In the genomic region with DNA sequence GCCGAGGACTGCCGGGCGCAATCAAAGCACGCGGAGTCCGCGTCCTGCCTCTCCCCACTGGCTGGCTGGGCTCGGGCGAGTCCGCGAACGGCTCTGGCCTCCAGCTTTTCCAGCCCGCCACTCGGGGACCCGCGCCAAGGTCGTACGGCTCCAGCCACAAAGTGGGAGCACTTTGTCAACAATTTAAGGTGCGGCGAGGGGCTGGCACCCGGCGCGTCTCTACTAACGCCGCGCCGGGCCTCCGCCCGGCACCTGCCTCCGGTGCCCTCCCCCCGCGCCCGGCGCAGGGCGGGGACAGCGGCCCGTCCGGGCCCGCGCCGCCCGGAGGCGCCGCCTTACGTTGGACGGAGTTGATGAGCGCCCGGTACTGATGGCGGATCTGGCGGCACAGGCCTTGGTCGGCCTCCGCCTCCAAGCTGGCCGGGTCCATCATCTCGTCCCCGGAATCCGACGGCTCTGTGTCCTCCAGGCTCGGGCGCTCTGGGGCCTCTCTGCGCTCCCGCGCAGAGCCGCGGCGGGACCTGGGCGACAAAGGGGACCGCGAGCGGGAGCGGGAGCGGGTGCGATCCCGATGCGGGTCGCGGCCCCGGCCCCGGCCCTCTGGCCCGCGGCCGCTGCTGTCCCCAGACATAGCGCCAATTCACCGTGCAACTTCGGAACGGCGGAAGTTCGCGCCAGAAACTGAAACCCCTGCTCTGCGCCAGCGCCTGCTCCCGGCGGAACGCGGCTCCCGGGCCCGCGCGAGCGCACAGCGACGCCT, we compare ENCODE assay signal across 1 cellular context.
TF ChIP-seq lines count a peak whose summit lies in the region.

TSS of gene NSMCE4A (minus strand) at position 683 of the 760 bp plus-strand sequence. CDS start at position 631, 52 bp downstream.

TF ChIP-seq in HepG2, 621 proteins besides CTCF, POLR2A, EP300 and RAD21 (continued from another document and continues in another):
- TF ChIP-seq, protein P1, sequence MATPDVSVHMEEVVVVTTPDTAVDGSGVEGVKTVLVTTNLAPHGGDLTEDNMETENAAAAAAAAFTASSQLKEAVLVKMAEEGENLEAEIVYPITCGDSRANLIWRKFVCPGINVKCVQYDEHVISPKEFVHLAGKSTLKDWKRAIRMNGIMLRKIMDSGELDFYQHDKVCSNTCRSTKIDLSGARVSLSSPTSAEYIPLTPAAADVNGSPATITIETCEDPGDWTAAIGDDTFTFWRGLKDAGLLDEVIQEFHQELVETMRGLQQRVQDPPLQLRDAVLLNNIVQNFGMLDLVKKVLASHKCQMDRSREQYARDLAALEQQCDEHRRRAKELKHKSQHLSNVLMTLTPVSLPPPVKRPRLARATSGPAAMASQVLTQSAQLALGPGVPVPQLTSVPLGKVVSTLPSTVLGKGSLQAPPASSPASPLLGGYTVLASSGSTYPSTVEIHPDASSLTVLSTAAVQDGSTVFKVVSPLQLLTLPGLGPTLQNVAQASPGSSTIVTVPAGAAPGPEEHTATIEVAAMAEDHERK (CRISPR knock-in tag; IDR thresholded peaks at IDR 0.05; ENCODE audit: low read depth) = no peak
- TF ChIP-seq ETV5 (CRISPR knock-in tag; IDR thresholded peaks at IDR 0.05; ENCODE audit: borderline replicate concordance) (peak; percentile 8; the same call in 1 of the 2 replicates), ZNF263 (CRISPR knock-in tag; IDR thresholded peaks at IDR 0.05) (peak; percentile 87), ZNF333 (CRISPR knock-in tag; IDR thresholded peaks at IDR 0.05; ENCODE audit: borderline replicate concordance) (no peak), NFE2 (CRISPR knock-in tag; IDR thresholded peaks at IDR 0.05) (no peak), MAZ (IDR thresholded peaks at IDR 0.05; ENCODE audit: borderline replicate concordance, low read depth, low read length) (no peak), MAZ (CRISPR knock-in tag; IDR thresholded peaks at IDR 0.05; ENCODE audit: low read depth) (peak; percentile 41), JUNB (CRISPR knock-in tag; IDR thresholded peaks at IDR 0.05; ENCODE audit: borderline replicate concordance) (no peak), HNF4G (IDR thresholded peaks at IDR 0.05; ENCODE audit: borderline replicate concordance, low read depth, low read length) (0 out of 2 replicates have a peak, but pooled peaks have one; percentile 10), HNF4G (CRISPR knock-in tag; IDR thresholded peaks at IDR 0.05; ENCODE audit: borderline replicate concordance, low read depth) (no peak), THAP8 (CRISPR knock-in tag; IDR thresholded peaks at IDR 0.05; ENCODE audit: borderline replicate concordance) (no peak), ZBTB44 (CRISPR knock-in tag; IDR thresholded peaks at IDR 0.05) (no peak), NR2F1 (CRISPR knock-in tag; IDR thresholded peaks at IDR 0.05) (no peak), HNF4A (CRISPR knock-in tag; IDR thresholded peaks at IDR 0.05) (no peak), FOSL1 (CRISPR knock-in tag; IDR thresholded peaks at IDR 0.05; ENCODE audit: borderline replicate concordance) (0 out of 2 replicates have a peak, but pooled peaks have one; percentile 34), LBX2 (CRISPR knock-in tag; IDR thresholded peaks at IDR 0.05; ENCODE audit: borderline replicate concordance) (no peak), ZNF24 (IDR thresholded peaks at IDR 0.05) (no peak), ZNF30 (CRISPR knock-in tag; IDR thresholded peaks at IDR 0.05) (no peak), SPEN (CRISPR knock-in tag; IDR thresholded peaks at IDR 0.05; ENCODE audit: low read depth) (peak; percentile 72; the same call in 1 of the 2 replicates), RFX5 (IDR thresholded peaks at IDR 0.05; ENCODE audit: low read depth, low read length) (no peak), DMAP1 (CRISPR knock-in tag; IDR thresholded peaks at IDR 0.05) (peak; percentile 34; the same call in 1 of the 2 replicates), MLLT10 (CRISPR knock-in tag; IDR thresholded peaks at IDR 0.05) (no peak), FOXC1 (CRISPR knock-in tag; IDR thresholded peaks at IDR 0.05; ENCODE audit: borderline replicate concordance) (no peak), NR2C2 (CRISPR knock-in tag; IDR thresholded peaks at IDR 0.05; ENCODE audit: borderline replicate concordance) (no peak; the same call in 1 of the 2 replicates), POGZ (CRISPR knock-in tag; IDR thresholded peaks at IDR 0.05) (peak; percentile 86), PCBP1 (IDR thresholded peaks at IDR 0.05; ENCODE audit: borderline replicate concordance, low read depth, low read length) (no peak), ZNF33A (CRISPR knock-in tag; IDR thresholded peaks at IDR 0.05; ENCODE audit: borderline replicate concordance) (no peak), ZNF136 (CRISPR knock-in tag; IDR thresholded peaks at IDR 0.05; ENCODE audit: low read depth) (no peak), STAG1 (CRISPR knock-in tag; IDR thresholded peaks at IDR 0.05) (peak; percentile 51), THYN1 (CRISPR knock-in tag; IDR thresholded peaks at IDR 0.05; ENCODE audit: borderline replicate concordance, low read depth) (0 out of 2 replicates have a peak, but pooled peaks have one; percentile 78), ZNF234 (CRISPR knock-in tag; conservative IDR thresholded peaks at IDR 0.05) (no peak), ZNF225 (CRISPR knock-in tag; IDR thresholded peaks at IDR 0.05) (no peak), ZNF282 (IDR thresholded peaks at IDR 0.05; ENCODE audit: partially characterized antibody) (no peak), KLF13 (CRISPR knock-in tag; IDR thresholded peaks at IDR 0.05) (no peak), MAF1 (CRISPR knock-in tag; IDR thresholded peaks at IDR 0.05; ENCODE audit: borderline replicate concordance) (peak; percentile 57; the same call in 1 of the 2 replicates), RXRB (CRISPR knock-in tag; IDR thresholded peaks at IDR 0.05; ENCODE audit: borderline replicate concordance) (no peak), ZNF674 (CRISPR knock-in tag; IDR thresholded peaks at IDR 0.05; ENCODE audit: low read depth) (no peak), NFIC (IDR thresholded peaks at IDR 0.05; ENCODE audit: low read length) (no peak), ZNF350 (CRISPR knock-in tag; IDR thresholded peaks at IDR 0.05; ENCODE audit: borderline replicate concordance, low read depth) (0 out of 2 replicates have a peak, but pooled peaks have one; percentile 36), ZFP1 (CRISPR knock-in tag; IDR thresholded peaks at IDR 0.05) (0 out of 2 replicates have a peak, but pooled peaks have one; percentile 27), SIX4 (CRISPR knock-in tag; IDR thresholded peaks at IDR 0.05) (no peak; the same call in 1 of the 2 replicates), ZNF562 (CRISPR knock-in tag; IDR thresholded peaks at IDR 0.05; ENCODE audit: borderline replicate concordance) (no peak)
- TF ChIP-seq, protein P2, sequence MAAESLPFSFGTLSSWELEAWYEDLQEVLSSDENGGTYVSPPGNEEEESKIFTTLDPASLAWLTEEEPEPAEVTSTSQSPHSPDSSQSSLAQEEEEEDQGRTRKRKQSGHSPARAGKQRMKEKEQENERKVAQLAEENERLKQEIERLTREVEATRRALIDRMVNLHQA (CRISPR knock-in tag; IDR thresholded peaks at IDR 0.05) = no peak
- TF ChIP-seq, protein P3, sequence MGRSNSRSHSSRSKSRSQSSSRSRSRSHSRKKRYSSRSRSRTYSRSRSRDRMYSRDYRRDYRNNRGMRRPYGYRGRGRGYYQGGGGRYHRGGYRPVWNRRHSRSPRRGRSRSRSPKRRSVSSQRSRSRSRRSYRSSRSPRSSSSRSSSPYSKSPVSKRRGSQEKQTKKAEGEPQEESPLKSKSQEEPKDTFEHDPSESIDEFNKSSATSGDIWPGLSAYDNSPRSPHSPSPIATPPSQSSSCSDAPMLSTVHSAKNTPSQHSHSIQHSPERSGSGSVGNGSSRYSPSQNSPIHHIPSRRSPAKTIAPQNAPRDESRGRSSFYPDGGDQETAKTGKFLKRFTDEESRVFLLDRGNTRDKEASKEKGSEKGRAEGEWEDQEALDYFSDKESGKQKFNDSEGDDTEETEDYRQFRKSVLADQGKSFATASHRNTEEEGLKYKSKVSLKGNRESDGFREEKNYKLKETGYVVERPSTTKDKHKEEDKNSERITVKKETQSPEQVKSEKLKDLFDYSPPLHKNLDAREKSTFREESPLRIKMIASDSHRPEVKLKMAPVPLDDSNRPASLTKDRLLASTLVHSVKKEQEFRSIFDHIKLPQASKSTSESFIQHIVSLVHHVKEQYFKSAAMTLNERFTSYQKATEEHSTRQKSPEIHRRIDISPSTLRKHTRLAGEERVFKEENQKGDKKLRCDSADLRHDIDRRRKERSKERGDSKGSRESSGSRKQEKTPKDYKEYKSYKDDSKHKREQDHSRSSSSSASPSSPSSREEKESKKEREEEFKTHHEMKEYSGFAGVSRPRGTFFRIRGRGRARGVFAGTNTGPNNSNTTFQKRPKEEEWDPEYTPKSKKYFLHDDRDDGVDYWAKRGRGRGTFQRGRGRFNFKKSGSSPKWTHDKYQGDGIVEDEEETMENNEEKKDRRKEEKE (IDR thresholded peaks at IDR 0.05) = no peak
- TF ChIP-seq, protein P4, sequence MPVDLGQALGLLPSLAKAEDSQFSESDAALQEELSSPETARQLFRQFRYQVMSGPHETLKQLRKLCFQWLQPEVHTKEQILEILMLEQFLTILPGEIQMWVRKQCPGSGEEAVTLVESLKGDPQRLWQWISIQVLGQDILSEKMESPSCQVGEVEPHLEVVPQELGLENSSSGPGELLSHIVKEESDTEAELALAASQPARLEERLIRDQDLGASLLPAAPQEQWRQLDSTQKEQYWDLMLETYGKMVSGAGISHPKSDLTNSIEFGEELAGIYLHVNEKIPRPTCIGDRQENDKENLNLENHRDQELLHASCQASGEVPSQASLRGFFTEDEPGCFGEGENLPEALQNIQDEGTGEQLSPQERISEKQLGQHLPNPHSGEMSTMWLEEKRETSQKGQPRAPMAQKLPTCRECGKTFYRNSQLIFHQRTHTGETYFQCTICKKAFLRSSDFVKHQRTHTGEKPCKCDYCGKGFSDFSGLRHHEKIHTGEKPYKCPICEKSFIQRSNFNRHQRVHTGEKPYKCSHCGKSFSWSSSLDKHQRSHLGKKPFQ (CRISPR knock-in tag; IDR thresholded peaks at IDR 0.05; ENCODE audit: insufficient replicate concordance) = peak; percentile 43
- TF ChIP-seq, protein P5, sequence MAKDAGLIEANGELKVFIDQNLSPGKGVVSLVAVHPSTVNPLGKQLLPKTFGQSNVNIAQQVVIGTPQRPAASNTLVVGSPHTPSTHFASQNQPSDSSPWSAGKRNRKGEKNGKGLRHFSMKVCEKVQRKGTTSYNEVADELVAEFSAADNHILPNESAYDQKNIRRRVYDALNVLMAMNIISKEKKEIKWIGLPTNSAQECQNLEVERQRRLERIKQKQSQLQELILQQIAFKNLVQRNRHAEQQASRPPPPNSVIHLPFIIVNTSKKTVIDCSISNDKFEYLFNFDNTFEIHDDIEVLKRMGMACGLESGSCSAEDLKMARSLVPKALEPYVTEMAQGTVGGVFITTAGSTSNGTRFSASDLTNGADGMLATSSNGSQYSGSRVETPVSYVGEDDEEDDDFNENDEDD (CRISPR knock-in tag; IDR thresholded peaks at IDR 0.05; ENCODE audit: borderline replicate concordance) = peak; percentile 83
- TF ChIP-seq, protein P6, sequence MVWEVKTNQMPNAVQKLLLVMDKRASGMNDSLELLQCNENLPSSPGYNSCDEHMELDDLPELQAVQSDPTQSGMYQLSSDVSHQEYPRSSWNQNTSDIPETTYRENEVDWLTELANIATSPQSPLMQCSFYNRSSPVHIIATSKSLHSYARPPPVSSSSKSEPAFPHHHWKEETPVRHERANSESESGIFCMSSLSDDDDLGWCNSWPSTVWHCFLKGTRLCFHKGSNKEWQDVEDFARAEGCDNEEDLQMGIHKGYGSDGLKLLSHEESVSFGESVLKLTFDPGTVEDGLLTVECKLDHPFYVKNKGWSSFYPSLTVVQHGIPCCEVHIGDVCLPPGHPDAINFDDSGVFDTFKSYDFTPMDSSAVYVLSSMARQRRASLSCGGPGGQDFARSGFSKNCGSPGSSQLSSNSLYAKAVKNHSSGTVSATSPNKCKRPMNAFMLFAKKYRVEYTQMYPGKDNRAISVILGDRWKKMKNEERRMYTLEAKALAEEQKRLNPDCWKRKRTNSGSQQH (CRISPR knock-in tag; IDR thresholded peaks at IDR 0.05; ENCODE audit: low read depth) = peak; percentile 78; the same call in 1 of the 2 replicates
- TF ChIP-seq, protein P7, sequence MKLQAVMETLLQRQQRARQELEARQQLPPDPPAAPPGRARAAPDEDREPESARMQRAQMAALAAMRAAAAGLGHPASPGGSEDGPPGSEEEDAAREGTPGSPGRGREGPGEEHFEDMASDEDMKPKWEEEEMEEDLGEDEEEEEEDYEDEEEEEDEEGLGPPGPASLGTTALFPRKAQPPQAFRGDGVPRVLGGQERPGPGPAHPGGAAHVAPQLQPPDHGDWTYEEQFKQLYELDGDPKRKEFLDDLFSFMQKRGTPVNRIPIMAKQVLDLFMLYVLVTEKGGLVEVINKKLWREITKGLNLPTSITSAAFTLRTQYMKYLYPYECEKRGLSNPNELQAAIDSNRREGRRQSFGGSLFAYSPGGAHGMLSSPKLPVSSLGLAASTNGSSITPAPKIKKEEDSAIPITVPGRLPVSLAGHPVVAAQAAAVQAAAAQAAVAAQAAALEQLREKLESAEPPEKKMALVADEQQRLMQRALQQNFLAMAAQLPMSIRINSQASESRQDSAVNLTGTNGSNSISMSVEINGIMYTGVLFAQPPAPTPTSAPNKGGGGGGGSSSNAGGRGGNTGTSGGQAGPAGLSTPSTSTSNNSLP (IDR thresholded peaks at IDR 0.05; ENCODE audit: low read depth, low read length) = no peak
- TF ChIP-seq, protein P8, sequence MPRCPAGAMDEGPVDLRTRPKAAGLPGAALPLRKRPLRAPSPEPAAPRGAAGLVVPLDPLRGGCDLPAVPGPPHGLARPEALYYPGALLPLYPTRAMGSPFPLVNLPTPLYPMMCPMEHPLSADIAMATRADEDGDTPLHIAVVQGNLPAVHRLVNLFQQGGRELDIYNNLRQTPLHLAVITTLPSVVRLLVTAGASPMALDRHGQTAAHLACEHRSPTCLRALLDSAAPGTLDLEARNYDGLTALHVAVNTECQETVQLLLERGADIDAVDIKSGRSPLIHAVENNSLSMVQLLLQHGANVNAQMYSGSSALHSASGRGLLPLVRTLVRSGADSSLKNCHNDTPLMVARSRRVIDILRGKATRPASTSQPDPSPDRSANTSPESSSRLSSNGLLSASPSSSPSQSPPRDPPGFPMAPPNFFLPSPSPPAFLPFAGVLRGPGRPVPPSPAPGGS (CRISPR knock-in tag; IDR thresholded peaks at IDR 0.05) = no peak
